ENCODE assay signal across 9 cellular contexts in the genomic region with DNA sequence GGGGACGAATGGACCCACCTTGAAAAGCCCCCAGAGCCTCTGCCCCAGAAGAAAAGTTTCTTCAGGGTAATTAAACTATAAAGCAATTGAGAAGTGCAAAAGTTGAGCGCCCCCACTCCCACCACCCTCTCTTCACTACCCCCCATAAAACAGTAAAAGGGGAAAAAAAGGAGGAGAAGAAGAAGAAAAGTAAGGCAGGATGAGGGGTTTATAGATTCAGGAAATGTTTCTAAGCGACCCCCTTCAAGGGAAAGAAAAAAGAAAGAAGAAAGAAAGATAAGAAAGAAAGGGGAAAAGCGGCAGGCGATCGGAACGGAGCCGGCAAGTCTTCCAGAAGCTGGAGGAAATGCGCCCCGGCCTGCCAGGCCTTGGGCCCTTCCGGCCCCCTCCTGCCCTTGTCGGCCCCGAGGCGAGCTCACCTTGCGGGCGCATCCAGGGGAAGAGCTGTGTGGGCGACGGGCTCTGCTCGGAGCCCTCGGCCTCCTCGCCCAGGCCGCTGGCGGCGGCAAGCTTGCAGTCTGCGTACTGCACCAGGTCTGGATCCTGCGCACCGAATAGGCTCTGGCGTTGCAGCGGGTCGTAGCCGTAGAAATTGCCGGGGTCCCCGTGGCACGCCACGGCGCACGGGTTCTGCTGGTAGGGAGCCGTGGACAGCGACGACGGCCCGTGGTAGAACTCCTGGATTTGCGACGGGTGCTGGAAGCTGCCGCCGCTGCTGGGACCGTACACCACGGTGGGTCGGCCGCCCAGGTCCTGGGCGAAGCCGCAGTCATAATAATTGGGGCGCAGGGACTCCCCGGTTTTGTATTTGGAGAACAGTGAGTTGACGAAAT. TPM values are rescaled to one million over a fixed set of nuclear protein-coding genes. Genes with fewer than 3 reads are reported as not detected.
A peak's percentile ranks its signal among the peaks of the same experiment; 100 is the strongest.
DNase-seq lines count a peak whose midpoint lies in the region; FAIRE-seq and TF ChIP-seq lines count a peak whose summit lies in the region.
"Had no signal": no experiment of that assay in that cellular context is flagged by ENCODE, and none has a peak within 500 bp of the region (broad histone marks: within the 10 kb centered on the region; RNA-seq: fewer than 3 reads in every experiment).

No MANE protein-coding gene starts in this region.

- H3K27me3 Mint-ChIP-seq in MCF 10A (ENCODE audit: insufficient read depth, unreplicated experiment): peaks cover 98% of the 10 kb centered on the region

- no peaks in the 10 kb centered on the region for H3K36me3 Mint-ChIP-seq in MCF 10A (ENCODE audit: insufficient read depth, unreplicated experiment)

- H3K27me3 ChIP-seq in breast epithelium (peaks cover 19 to 100% of the 10 kb centered on the region in 2 donors), tibial nerve (peaks cover 5 to 98% of the 10 kb centered on the region in 2 donors), uterus (peaks cover 53 to 87% of the 10 kb centered on the region in 2 donors)

- peak overlapping the region; percentile 54 to 78 (median 68) for H3K4me3 ChIP-seq in breast epithelium
- H3K4me3 ChIP-seq in tibial nerve: peak overlapping the region in 3 of 4 donors; percentile 21 to 71 (median 57)
- H3K4me3 ChIP-seq in uterus: no peak overlapping the region

- H3K36me3 ChIP-seq in breast epithelium (no peaks in the 10 kb centered on the region), tibial nerve (no peaks in the 10 kb centered on the region), uterus (no peaks in the 10 kb centered on the region)

- WGBS in tibial nerve, 2 donors: 5 to 8% methylated on average over 41 to 46 of the region's 55 CpGs

- H3K4me1 ChIP-seq in breast epithelium (no peaks in the 10 kb centered on the region), tibial nerve (peaks cover 0 to 78% (median 18%) of the 10 kb centered on the region in 4 donors), uterus (peaks cover 0 to 16% of the 10 kb centered on the region in 2 donors)

- POLR2A ChIA-PET in MCF 10A (lab: Yijun Ruan, JAX): no interaction called here

- intact Hi-C loops in breast epithelium (cut with DNase I; ENCODE audit: low total_unique reads) (no loop called here), MCF 10A (cut with micrococcal nuclease) (no loop called here), uterus (cut with DNase I; ENCODE audit: low total_unique reads) (no loop called here)

- no TSS peak for BruUV-seq in MCF 10A (replicated peaks; lab: Mats Ljungman, UMichigan)

- TF ChIP-seq EP300 in tibial nerve (IDR thresholded peaks at IDR 0.05): no peak

- no peaks in the 10 kb centered on the region for H3K9me3 ChIP-seq in breast epithelium
- no peaks in the 10 kb centered on the region for H3K9me3 ChIP-seq in tibial nerve
- no peaks in the 10 kb centered on the region for H3K9me3 ChIP-seq in uterus

- no peak overlapping the region for H3K27ac Mint-ChIP-seq in MCF 10A (ENCODE audit: low read depth, unreplicated experiment)

- DNase-seq in breast epithelium (ENCODE audit: low spot score in 2 of 2) (no peak), MCF 10A (ENCODE audit: unreplicated experiment) (no peak), left kidney (ENCODE audit: low read depth, low spot score) (peak; percentile 63), tibial nerve (ENCODE audit: low spot score in 2 of 2) (no peak), uterus (no peak), retina (no peak), frontal cortex (ENCODE audit: low spot score in 2 of 2) (no peak)
- peak; percentile 62 to 69 for DNase-seq in activated T-cell treated with anti-CD3 and anti-CD28 coated beads, Interleukin-2, amount 50 U/mL, for 48 hours
- DNase-seq: DND-41 had no signal

- TF ChIP-seq POLR2A in breast epithelium (IDR thresholded peaks at IDR 0.05) (no peak), tibial nerve (IDR thresholded peaks at IDR 0.05) (no peak), uterus (IDR thresholded peaks at IDR 0.05) (no peak)

- no peak for FAIRE-seq in frontal cortex (lab: Jason Lieb, UNC)

- no peak overlapping the region for H3K4me3 Mint-ChIP-seq in MCF 10A (ENCODE audit: unreplicated experiment)

- H3K4me1 Mint-ChIP-seq in MCF 10A (ENCODE audit: insufficient read depth, unreplicated experiment): peaks cover 4% of the 10 kb centered on the region

- CTCF ChIA-PET in MCF 10A (lab: Yijun Ruan, JAX): interaction anchor here (0.8 to 0.9 kb wide), 2 partner anchors 8 to 277 kb away, joined by 3 to 4 read pairs; no protein-coding TSS in a partner anchor

- no peak overlapping the region for H3K27ac ChIP-seq in breast epithelium
- H3K27ac ChIP-seq in tibial nerve: peak overlapping the region in 2 of 4 donors; percentile 79 to 86
- H3K27ac ChIP-seq in uterus: peak overlapping the region in 1 of 2 donors; percentile 75

- H3K9me3 Mint-ChIP-seq in MCF 10A (ENCODE audit: unreplicated experiment): no peaks in the 10 kb centered on the region

- no peak for TF ChIP-seq CTCF in breast epithelium (IDR thresholded peaks at IDR 0.05)
- TF ChIP-seq CTCF in MCF 10A (IDR thresholded peaks at IDR 0.05; ENCODE audit: unreplicated experiment): no peak
- TF ChIP-seq CTCF in tibial nerve (IDR thresholded peaks at IDR 0.05): no peak
- TF ChIP-seq CTCF in uterus (IDR thresholded peaks at IDR 0.05): no peak

RNA-seq across cellular contexts. Expression of gene HOXB8, which starts 1.0 kb away (rescaled TPM):
- 1 to 10 TPM in 2 of 3 donors, under 1 TPM in 1; 0.59 to 4.6 (median 4.6) TPM for total RNA-seq in breast epithelium
- not detected in 2 replicates for total RNA-seq in MCF 10A (2022)
- under 1 TPM in 2 of 4 donors, not detected in 2; 0.66 to 0.90 TPM for total RNA-seq in tibial nerve
- 1 to 10 TPM in 2 of 4 donors, under 1 TPM in 1, not detected in 1; 0.29 to 9.5 (median 1.9) TPM for total RNA-seq in uterus
- not detected for total RNA-seq in frontal cortex

RNA-seq across cellular contexts. Expression of gene HOXB7, which starts 3.3 kb away (rescaled TPM):
- total RNA-seq in breast epithelium: 10 to 100 TPM in 1 of 3 donors, 1 to 10 TPM in 2; 1.5 to 16.8 (median 4.3) TPM
- total RNA-seq in MCF 10A (2022): not detected in 2 replicates
- 1 to 10 TPM; 1.8 to 4.0 (median 2.3) TPM for total RNA-seq in tibial nerve
- 1 to 10 TPM in 3 of 4 donors, not detected in 1; 1.0 to 6.9 (median 3.5) TPM for total RNA-seq in uterus
- not detected for total RNA-seq in frontal cortex

RNA-seq across cellular contexts. Expression of gene HOXB6, which starts 9.3 kb away (rescaled TPM):
- total RNA-seq in breast epithelium: 10 to 100 TPM in 2 of 3 donors, 1 to 10 TPM in 1; 1.0 to 24.9 (median 18.2) TPM
- total RNA-seq in MCF 10A (2022): 0.37 TPM in 1 of 2 replicates, not detected in the other
- total RNA-seq in tibial nerve: 1 to 10 TPM in 3 of 4 donors, under 1 TPM in 1; 0.66 to 5.1 (median 2.9) TPM
- 10 to 100 TPM in 1 of 4 donors, 1 to 10 TPM in 1, under 1 TPM in 1, not detected in 1; 0.88 to 18.2 (median 7.3) TPM for total RNA-seq in uterus
- total RNA-seq in frontal cortex: not detected

RNA-seq across cellular contexts. Expression of gene HOXB9, which starts 12.1 kb away (rescaled TPM):
- total RNA-seq in breast epithelium: under 1 TPM; 0.32 to 0.44 (median 0.33) TPM
- 1.4 and 2.5 TPM in 2 replicates for total RNA-seq in MCF 10A (2022)
- under 1 TPM in 2 of 4 donors, not detected in 2; 0.21 to 0.30 TPM for total RNA-seq in tibial nerve
- 1 to 10 TPM in 1 of 4 donors, under 1 TPM in 1, not detected in 2; 0.43 to 1.0 TPM for total RNA-seq in uterus
- total RNA-seq in frontal cortex: not detected

RNA-seq across cellular contexts. Expression of gene HOXB5, which starts 20.5 kb away (rescaled TPM):
- total RNA-seq in breast epithelium (1 to 10 TPM in 2 of 3 donors, under 1 TPM in 1; 0.44 to 2.0 (median 1.4) TPM), MCF 10A (2022) (not detected in 2 replicates), tibial nerve (1 to 10 TPM in 2 of 4 donors, not detected in 2; 1.6 to 1.8 TPM), uterus (1 to 10 TPM in 1 of 4 donors, under 1 TPM in 2, not detected in 1; 0.55 to 2.5 (median 0.59) TPM), frontal cortex (not detected)

Comparison
In these comparisons a context has a peak if more than half of its experiments do, and no peak if none do; other contexts are left out.
1. DNase-seq: peak in activated T-cell treated with anti-CD3 and anti-CD28 coated beads, Interleukin-2, amount 50 U/mL, for 48 hours (2 of 2) and left kidney (single experiment); none in breast epithelium (0 of 2), MCF 10A (single experiment), tibial nerve (0 of 2), uterus (0 of 2), retina (single experiment) and frontal cortex (0 of 2).
2. H3K4me3 ChIP-seq: peak in breast epithelium (3 of 3) and tibial nerve (3 of 4); none in uterus (0 of 2).